19 cellular contexts compared by ENCODE assay signal in genomic region chr5:170223349-170223748, GRCh38. TPM values are rescaled to one million over a fixed set of nuclear protein-coding genes. Genes with fewer than 3 reads are reported as not detected.
A peak's percentile ranks its signal among the peaks of the same experiment; 100 is the strongest.
DNase-seq lines count a peak whose midpoint lies in the region; ATAC-seq, FAIRE-seq and TF ChIP-seq lines count a peak whose summit lies in the region.
"Had no signal": no experiment of that assay in that cellular context is flagged by ENCODE, and none has a peak within 500 bp of the region (broad histone marks: within the 10 kb centered on the region; RNA-seq: fewer than 3 reads in every experiment).

No MANE protein-coding gene starts in this region.

- no peak overlapping the region for H3K56ac ChIP-seq in H9 (ENCODE audit: insufficient read length, low read depth, low read length)

- H3K79me2 ChIP-seq in astrocyte (ENCODE audit: insufficient read depth, low read length) (no peaks in the 10 kb centered on the region), H9 (ENCODE audit: insufficient read depth, low read length) (no peaks in the 10 kb centered on the region)

- peaks cover 0 to 4% of the 10 kb centered on the region in 2 donors for H3K4me1 ChIP-seq in right atrium auricular region
- peaks cover 15% of the 10 kb centered on the region for H3K4me1 ChIP-seq in astrocyte (ENCODE audit: insufficient read depth, low read length)
- peaks cover 11% of the 10 kb centered on the region for H3K4me1 ChIP-seq in left ventricle myocardium inferior
- H3K4me1 ChIP-seq in H9 (ENCODE audit: insufficient read depth, low read length): no peaks in the 10 kb centered on the region; the same call in 1 of the 2 replicates
- H3K4me1 ChIP-seq: Caco-2, SJCRH30 had no signal

- H3K36me3 ChIP-seq in right atrium auricular region (no peaks in the 10 kb centered on the region), astrocyte (ENCODE audit: insufficient read depth, low read length) (no peaks in the 10 kb centered on the region), left ventricle myocardium inferior (no peaks in the 10 kb centered on the region)
- H3K36me3 ChIP-seq: SJCRH30 had no signal

- DNase-seq in Right ventricle myocardium superior (no peak), right atrium auricular region (ENCODE audit: low spot score) (no peak), astrocyte (ENCODE audit: low read depth) (peak; percentile 3), left ventricle myocardium inferior (no peak), T-helper 17 cell (no peak), HEK293T (ENCODE audit: extremely low spot score) (no peak), NCI-H1436 (lab: John Stamatoyannopoulos, UW) (no peak), H9 (no peak)
- DNase-seq: Caco-2, NCI-H1092, NCI-H1694, NCI-H446, NCI-H774, SJCRH30 had no signal

- no peak overlapping the region for H3K4me3 ChIP-seq in right atrium auricular region
- no peak overlapping the region for H3K4me3 ChIP-seq in astrocyte (ENCODE audit: insufficient read depth, low read depth, low read length)
- H3K4me3 ChIP-seq in left ventricle myocardium inferior: no peak overlapping the region
- H3K4me3 ChIP-seq: GM12878, SJCRH30 had no signal

- FAIRE-seq in astrocyte (lab: Jason Lieb, UNC): no peak
- FAIRE-seq: GM12878, GM19239, HTR-8/SVneo had no signal

- H3K4me2 ChIP-seq in astrocyte (ENCODE audit: low read length): no peak overlapping the region
- H3K4me2 ChIP-seq in H9 (ENCODE audit: insufficient read depth, insufficient read length, low read length): no peak overlapping the region

- no peaks in the 10 kb centered on the region for H3K27me3 ChIP-seq in right atrium auricular region
- peaks cover 2% of the 10 kb centered on the region for H3K27me3 ChIP-seq in astrocyte (ENCODE audit: insufficient read depth, low read length)
- no peaks in the 10 kb centered on the region for H3K27me3 ChIP-seq in left ventricle myocardium inferior (ENCODE audit: low read depth)
- 0 out of 2 replicates have a peak, but pooled peaks cover 2% of the 10 kb centered on the region for H3K27me3 ChIP-seq in H9 (ENCODE audit: insufficient read depth, low read length)

- no peak overlapping the region for H3T11ph ChIP-seq in H9 (ENCODE audit: low read length)

- intact Hi-C loops in Right ventricle myocardium superior (cut with DNase I) (no loop called here), left ventricle myocardium inferior (cut with micrococcal nuclease) (loop anchor here (10.0 kb wide), 1 partner anchor 411 kb away; no protein-coding TSS in a partner anchor)

- H2AFZ ChIP-seq in astrocyte (ENCODE audit: low read depth, low read length): no peak overlapping the region
- H2AFZ ChIP-seq in H9 (ENCODE audit: low read length): no peak overlapping the region

- TF ChIP-seq CTCF in right atrium auricular region (IDR thresholded peaks at IDR 0.05): no peak
- no peak for TF ChIP-seq CTCF in astrocyte (IDR thresholded peaks at IDR 0.05; ENCODE audit: insufficient read depth, low read depth, low read length)
- TF ChIP-seq CTCF in left ventricle myocardium inferior (IDR thresholded peaks at IDR 0.05; ENCODE audit: borderline replicate concordance): no peak
- TF ChIP-seq CTCF in H9 (conservative IDR thresholded peaks at IDR 0.05): no peak

- H3K9me3 ChIP-seq in right atrium auricular region (no peaks in the 10 kb centered on the region), astrocyte (ENCODE audit: insufficient read depth, low read depth, low read length) (no peaks in the 10 kb centered on the region), left ventricle myocardium inferior (replicated peaks) (no peaks in the 10 kb centered on the region), T-helper 17 cell (ENCODE audit: control insufficient read depth, low read length, poor library complexity, severe bottlenecking) (no peaks in the 10 kb centered on the region), H9 (ENCODE audit: control insufficient read depth, low read depth, low read length) (no peaks in the 10 kb centered on the region)
- H3K9me3 ChIP-seq: Caco-2, SJCRH30 had no signal

- no peak overlapping the region for H2BK120ac ChIP-seq in H9 (ENCODE audit: low read depth, low read length, poor library complexity, severe bottlenecking)

- no CpG with 5 or more reads among the region's 1 CpG for WGBS in H9 (ENCODE audit: extremely low coverage, insufficient read length, low lambda C conversion rate)

- H3K23ac ChIP-seq in H9 (ENCODE audit: insufficient read length, low read depth, low read length): no peak overlapping the region

- H3K9ac ChIP-seq in astrocyte (ENCODE audit: low read length) (no peak overlapping the region), H9 (ENCODE audit: extremely low read depth, insufficient read length, low read length) (no peak overlapping the region)

- no peak overlapping the region for H4K91ac ChIP-seq in H9 (ENCODE audit: insufficient read length, low read depth, low read length)

- H3K27ac ChIP-seq in right atrium auricular region (peak overlapping the region in 1 of 2 donors; percentile 45), astrocyte (ENCODE audit: low read depth, low read length) (no peak overlapping the region), left ventricle myocardium inferior (replicated peaks) (peak overlapping the region; percentile 53), H9 (ENCODE audit: insufficient read length, low read depth, low read length) (no peak overlapping the region)
- H3K27ac ChIP-seq: SJCRH30 had no signal

- CTCF ChIA-PET in HEK293T (lab: Yijun Ruan, JAX): interaction anchor here (0.6 to 1.7 kb wide), 2 partner anchors 44 to 199 kb away, joined by 3 to 5 read pairs; no protein-coding TSS in a partner anchor

- H4K5ac ChIP-seq in H9 (ENCODE audit: insufficient read length, low read depth, low read length): no peak overlapping the region

- H2BK15ac ChIP-seq in H9 (ENCODE audit: low read depth, low read length): no peak overlapping the region

- no peak overlapping the region for H3K4me3 Mint-ChIP-seq in astrocyte (ENCODE audit: unreplicated experiment)
- no peak overlapping the region for H3K4me3 Mint-ChIP-seq in T-helper 17 cell
- no peak overlapping the region for H3K4me3 Mint-ChIP-seq in H9

- H3K4ac ChIP-seq in H9 (ENCODE audit: low read depth, low read length): no peak overlapping the region

- POLR2A ChIA-PET in HEK293T (lab: Yijun Ruan, JAX): no interaction called here

- H3K9me3 Mint-ChIP-seq in astrocyte (ENCODE audit: unreplicated experiment) (no peaks in the 10 kb centered on the region), H9 (no peaks in the 10 kb centered on the region; a peak in 2 of 5 replicates)

- no peak overlapping the region for H2BK12ac ChIP-seq in H9 (ENCODE audit: insufficient read length, low read depth, low read length)

- H2BK20ac ChIP-seq in H9 (ENCODE audit: low read depth, low read length, poor library complexity, severe bottlenecking): no peak overlapping the region

- H3K14ac ChIP-seq in H9 (ENCODE audit: insufficient read depth, low read length): no peak overlapping the region

- H3K4me1 Mint-ChIP-seq in astrocyte (ENCODE audit: low read depth, unreplicated experiment): peaks cover 7% of the 10 kb centered on the region
- peaks cover 6% of the 10 kb centered on the region for H3K4me1 Mint-ChIP-seq in T-helper 17 cell
- H3K4me1 Mint-ChIP-seq in H9: peaks cover 43 to 46% of the 10 kb centered on the region in 2 experiments

- no peaks in the 10 kb centered on the region for H3K79me1 ChIP-seq in H9 (ENCODE audit: insufficient read depth, low read depth, low read length, poor library complexity, severe bottlenecking)

- no peak overlapping the region for H2AK5ac ChIP-seq in H9 (ENCODE audit: insufficient read length, low read length)

- H3K27me3 Mint-ChIP-seq in astrocyte (ENCODE audit: low read depth, unreplicated experiment) (peaks cover 8% of the 10 kb centered on the region), T-helper 17 cell (peaks cover 6% of the 10 kb centered on the region), H9 (ENCODE audit: low read depth) (peaks cover 3% of the 10 kb centered on the region; the same call in 1 of the 2 replicates)

- no peaks in the 10 kb centered on the region for H3K36me3 Mint-ChIP-seq in astrocyte (ENCODE audit: low read depth, unreplicated experiment)
- H3K36me3 Mint-ChIP-seq in T-helper 17 cell (ENCODE audit: low read depth): no peaks in the 10 kb centered on the region
- no peaks in the 10 kb centered on the region for H3K36me3 Mint-ChIP-seq in H9 (ENCODE audit: insufficient read depth in 1 of 3, low read depth in 3 of 3)

- no peak overlapping the region for H4K8ac ChIP-seq in H9 (replicated peaks; ENCODE audit: insufficient read length, low read depth, low read length)

- H3K18ac ChIP-seq in H9 (ENCODE audit: insufficient read length, low read depth, low read length): no peak overlapping the region

- H2BK5ac ChIP-seq in H9 (ENCODE audit: insufficient read length, low read length): no peak overlapping the region

- H3K23me2 ChIP-seq in H9 (ENCODE audit: insufficient read length, low read depth, low read length, poor library complexity, severe bottlenecking): no peaks in the 10 kb centered on the region

- ATAC-seq in Right ventricle myocardium superior (ENCODE audit: poor library complexity) (peak; percentile 50), T-helper 17 cell (no peak)
- ATAC-seq: GM12878, HCT116 had no signal

- H3K27ac Mint-ChIP-seq in astrocyte (ENCODE audit: unreplicated experiment) (no peak overlapping the region), T-helper 17 cell (no peak overlapping the region), H9 (no peak overlapping the region)

- H4K20me1 ChIP-seq in astrocyte (ENCODE audit: insufficient read depth, low read length): no peaks in the 10 kb centered on the region
- H4K20me1 ChIP-seq in H9 (ENCODE audit: control insufficient read depth, insufficient read depth, insufficient read length): no peaks in the 10 kb centered on the region

TF ChIP-seq in HEK293T, 16 proteins besides CTCF, POLR2A, EP300 and RAD21:
- TF ChIP-seq ARNT (IDR thresholded peaks at IDR 0.05) (no peak), FOXA1 (IDR thresholded peaks at IDR 0.05) (no peak), L3MBTL2 (conservative IDR thresholded peaks at IDR 0.05) (no peak), LEF1 (IDR thresholded peaks at IDR 0.05; ENCODE audit: borderline replicate concordance) (no peak), NFRKB (IDR thresholded peaks at IDR 0.05) (no peak)

RNA-seq across cellular contexts. Expression of gene C5orf58, which starts 9.4 kb away (rescaled TPM):
- total RNA-seq in Right ventricle myocardium superior: 0.65 TPM
- not detected for total RNA-seq in right atrium auricular region
- not detected in 2 replicates for total RNA-seq in astrocyte
- 1.0 TPM for total RNA-seq in left ventricle myocardium inferior
- total RNA-seq in T-helper 17 cell: not detected
- total RNA-seq in H9 (2021): 0.90 and 1.4 TPM in 2 replicates
- total RNA-seq: A172, Caco-2, GM12878, SJCRH30 had no signal
